17 cellular contexts compared by ENCODE assay signal in genomic region chr6:107248147-107248546, GRCh38.
A peak's percentile ranks its signal among the peaks of the same experiment; 100 is the strongest.
DNase-seq lines count a peak whose midpoint lies in the region; ATAC-seq and TF ChIP-seq lines count a peak whose summit lies in the region.
"Had no signal": no experiment of that assay in that cellular context is flagged by ENCODE, and none has a peak within 500 bp of the region (broad histone marks: within the 10 kb centered on the region; RNA-seq: fewer than 3 reads in every experiment).

No MANE protein-coding gene starts in this region.

- H3K27me3 Mint-ChIP-seq in MCF 10A (ENCODE audit: insufficient read depth, unreplicated experiment) = no peaks in the 10 kb centered on the region
- H3K27me3 Mint-ChIP-seq in stimulated activated memory B cell treated with anti-CD40 and anti-IgM and Interleukin-4, amounts not matched to agents 10 μg/mL and 1 μg/mL and 100 μg/mL, for 72 hours = no peaks in the 10 kb centered on the region
- H3K27me3 Mint-ChIP-seq: CD4-positive, alpha-beta T cell had no signal

- no peak for TF ChIP-seq POLR2A in breast epithelium (IDR thresholded peaks at IDR 0.05)
- TF ChIP-seq POLR2A in prostate gland (IDR thresholded peaks at IDR 0.05) = no peak

- H3K27ac ChIP-seq in breast epithelium (peak overlapping the region in 1 of 2 donors; percentile 75), RWPE2 (ENCODE audit: poor library complexity, severe bottlenecking) (peak overlapping the region; percentile 97), epithelial cell of prostate (peak overlapping the region; percentile 74), prostate gland (peak overlapping the region; percentile 75 to 86)
- H3K27ac ChIP-seq: BLaER1 treated with 17β-estradiol and CSF1 and Interleukin-3, amounts not matched to agents 10 nM and 100 nM; GM23248 had no signal

- H3K36me3 ChIP-seq in breast epithelium = no peaks in the 10 kb centered on the region
- H3K36me3 ChIP-seq in RWPE2 (ENCODE audit: low read depth) = no peaks in the 10 kb centered on the region
- no peaks in the 10 kb centered on the region for H3K36me3 ChIP-seq in prostate gland
- H3K36me3 ChIP-seq: BLaER1 treated with 17β-estradiol and CSF1 and Interleukin-3, amounts not matched to agents 10 nM and 100 nM had no signal

- no peak for ATAC-seq in RWPE2 (ENCODE audit: low read depth)
- no peak for ATAC-seq in stimulated activated memory B cell treated with anti-CD40 and anti-IgM and Interleukin-4, amounts not matched to agents 10 μg/mL and 1 μg/mL and 100 μg/mL, for 72 hours
- ATAC-seq: HepG2 had no signal

- POLR2A ChIA-PET in MCF 10A (lab: Yijun Ruan, JAX) = interaction anchor here (0.7 to 3.9 kb wide), 12 partner anchors 8 to 1140 kb away, joined by 3 to 31 read pairs (median 7); partner anchors contain the start of gene PDSS2

- CTCF ChIA-PET in MCF 10A (lab: Yijun Ruan, JAX) = interaction anchor here (0.6 to 1.1 kb wide), 4 partner anchors 19 to 83 kb away, joined by 3 to 7 read pairs (median 5); no protein-coding TSS in a partner anchor

- H3K4me3 ChIP-seq in breast epithelium (no peak overlapping the region), RWPE2 (ENCODE audit: severe bottlenecking) (no peak overlapping the region), prostate gland (no peak overlapping the region)
- H3K4me3 ChIP-seq: BLaER1 treated with 17β-estradiol and CSF1 and Interleukin-3, amounts not matched to agents 10 nM and 100 nM; GM23248 had no signal

- no peaks in the 10 kb centered on the region for H3K9me3 ChIP-seq in breast epithelium
- H3K9me3 ChIP-seq in RWPE2 (ENCODE audit: severe bottlenecking) = no peaks in the 10 kb centered on the region
- no peaks in the 10 kb centered on the region for H3K9me3 ChIP-seq in prostate gland
- H3K9me3 ChIP-seq: BLaER1 treated with 17β-estradiol and CSF1 and Interleukin-3, amounts not matched to agents 10 nM and 100 nM had no signal

- peak overlapping the region; percentile 95 for H3K27ac Mint-ChIP-seq in MCF 10A (ENCODE audit: low read depth, unreplicated experiment)
- H3K27ac Mint-ChIP-seq in stimulated activated memory B cell treated with anti-CD40 and anti-IgM and Interleukin-4, amounts not matched to agents 10 μg/mL and 1 μg/mL and 100 μg/mL, for 72 hours = no peak overlapping the region
- H3K27ac Mint-ChIP-seq: CD4-positive, alpha-beta T cell; HFFc6 had no signal

- H3K9me3 Mint-ChIP-seq in MCF 10A (ENCODE audit: unreplicated experiment) = no peaks in the 10 kb centered on the region
- H3K9me3 Mint-ChIP-seq in stimulated activated memory B cell treated with anti-CD40 and anti-IgM and Interleukin-4, amounts not matched to agents 10 μg/mL and 1 μg/mL and 100 μg/mL, for 72 hours = no peaks in the 10 kb centered on the region
- H3K9me3 Mint-ChIP-seq: CD4-positive, alpha-beta T cell; HFFc6 had no signal

- H3K4me1 ChIP-seq in breast epithelium (no peaks in the 10 kb centered on the region), RWPE2 (ENCODE audit: insufficient read depth, poor library complexity, severe bottlenecking) (peaks cover 25% of the 10 kb centered on the region), prostate gland (replicated peaks) (peaks cover 3% of the 10 kb centered on the region)
- H3K4me1 ChIP-seq: BLaER1 treated with 17β-estradiol and CSF1 and Interleukin-3, amounts not matched to agents 10 nM and 100 nM had no signal

- peaks cover 11% of the 10 kb centered on the region for H3K36me3 Mint-ChIP-seq in MCF 10A (ENCODE audit: insufficient read depth, unreplicated experiment)
- H3K36me3 Mint-ChIP-seq in stimulated activated memory B cell treated with anti-CD40 and anti-IgM and Interleukin-4, amounts not matched to agents 10 μg/mL and 1 μg/mL and 100 μg/mL, for 72 hours = peaks cover 6% of the 10 kb centered on the region

- no peaks in the 10 kb centered on the region for H3K27me3 ChIP-seq in breast epithelium
- H3K27me3 ChIP-seq in RWPE2 (ENCODE audit: insufficient read depth, poor library complexity, severe bottlenecking) = no peaks in the 10 kb centered on the region
- H3K27me3 ChIP-seq in prostate gland (replicated peaks; ENCODE audit: insufficient read depth) = no peaks in the 10 kb centered on the region
- H3K27me3 ChIP-seq: BLaER1 treated with 17β-estradiol and CSF1 and Interleukin-3, amounts not matched to agents 10 nM and 100 nM had no signal

- H3K4me3 Mint-ChIP-seq in MCF 10A (ENCODE audit: unreplicated experiment) = peak overlapping the region; percentile 65
- no peak overlapping the region for H3K4me3 Mint-ChIP-seq in stimulated activated memory B cell treated with anti-CD40 and anti-IgM and Interleukin-4, amounts not matched to agents 10 μg/mL and 1 μg/mL and 100 μg/mL, for 72 hours
- H3K4me3 Mint-ChIP-seq: CD4-positive, alpha-beta T cell; HFFc6 had no signal

- no TSS peak for BruUV-seq in MCF 10A (replicated peaks; lab: Mats Ljungman, UMichigan)

- intact Hi-C loops in MCF 10A (cut with micrococcal nuclease) = loop anchor here (5.0 to 10.0 kb wide), 2 partner anchors 69 to 133 kb away; partner anchors contain the start of gene BEND3
- intact Hi-C loops in breast epithelium (cut with DNase I; ENCODE audit: low total_unique reads) = no loop called here
- intact Hi-C loops in prostate gland (cut with DNase I) = loop anchor here (10.0 kb wide), 3 partner anchors 67 to 417 kb away; no protein-coding TSS in a partner anchor

- H3K4me1 Mint-ChIP-seq in MCF 10A (ENCODE audit: insufficient read depth, unreplicated experiment) = peaks cover 25% of the 10 kb centered on the region
- peaks cover 8% of the 10 kb centered on the region for H3K4me1 Mint-ChIP-seq in stimulated activated memory B cell treated with anti-CD40 and anti-IgM and Interleukin-4, amounts not matched to agents 10 μg/mL and 1 μg/mL and 100 μg/mL, for 72 hours

- TF ChIP-seq CTCF in MCF 10A (IDR thresholded peaks at IDR 0.05; ENCODE audit: unreplicated experiment) (no peak), breast epithelium (IDR thresholded peaks at IDR 0.05) (no peak), RWPE2 (IDR thresholded peaks at IDR 0.05; ENCODE audit: poor library complexity, severe bottlenecking) (no peak), prostate gland (IDR thresholded peaks at IDR 0.05) (no peak)

- DNase-seq in MCF 10A (ENCODE audit: unreplicated experiment) = no peak
- DNase-seq in breast epithelium (ENCODE audit: low spot score in 2 of 2) = no peak
- no peak for DNase-seq in RWPE2 (ENCODE audit: low spot score)
- no peak for DNase-seq in epithelial cell of prostate (ENCODE audit: low read depth, low spot score)
- no peak for DNase-seq in prostate gland (ENCODE audit: low spot score)
- DNase-seq in NOMO-1 treated with dmso at 0.1 percent for 144 hours (lab: John Stamatoyannopoulos, UW; ENCODE audit: unreplicated experiment) = no peak
- no peak for DNase-seq in RPMI8226
- DNase-seq: 8988T; Calu3; CD4-positive, alpha-beta T cell; DMS 273 treated with DMSO at 0.1 percent for 48 hours; GM23248; HCEC 1CT; HFFc6 had no signal
